ENCODE assay signal across 12 cellular contexts in genomic region chr15:33915571-33916407, GRCh38. TPM values are rescaled to one million over a fixed set of nuclear protein-coding genes. Genes with fewer than 3 reads are reported as not detected.
DNase-seq lines count a peak whose midpoint lies in the region; ATAC-seq, FAIRE-seq and TF ChIP-seq lines count a peak whose summit lies in the region.
"Had no signal": no experiment of that assay in that cellular context is flagged by ENCODE, and none has a peak within 500 bp of the region (broad histone marks: within the 10 kb centered on the region; RNA-seq: fewer than 3 reads in every experiment).

No MANE protein-coding gene starts in this region.

- 0 out of 3 replicates have a peak overlapping the region, but pooled peaks have one; percentile 4 for H3K4me2 ChIP-seq in A549

- peaks cover 12% of the 10 kb centered on the region; the same call in 2 of the 3 replicates for H3K4me1 ChIP-seq in A549

- TF ChIP-seq POLR2A in A549 (IDR thresholded peaks at IDR 0.05; ENCODE audit: low read length), result no peak

- TF ChIP-seq CTCF in A549 (IDR thresholded peaks at IDR 0.05) (no peak), RWPE1 (conservative IDR thresholded peaks at IDR 0.05; ENCODE audit: low read depth) (no peak)

- H3K4me3 Mint-ChIP-seq in natural killer cell treated with Interleukin-12 subunit alpha and Interleukin-12 subunit beta and Interleukin-15 and Interleukin-18, amount 100 ng/mL, for 72 hours, result no peak overlapping the region
- H3K4me3 Mint-ChIP-seq: activated T-helper 17 cell treated with anti-CD3 and anti-CD28 coated beads, Interleukin-2, amount 50 U/mL, for 72 hours; memory B cell had no signal

- DNase-seq in A549 (ENCODE audit: low read depth in 1 of 2, low spot score in 1 of 2) (no peak), HEK293T (ENCODE audit: extremely low spot score) (peak; percentile 6), NCI-H82 (lab: John Stamatoyannopoulos, UW) (peak; percentile 68), iPS-NIHi11 (ENCODE audit: low spot score) (peak; percentile 22), RWPE1 (ENCODE audit: low spot score) (no peak), OCI-M2 (lab: John Stamatoyannopoulos, UW; ENCODE audit: unreplicated experiment) (no peak)
- DNase-seq in natural killer cell treated with Interleukin-12 subunit alpha and Interleukin-12 subunit beta and Interleukin-15 and Interleukin-18, amount 100 ng/mL, for 72 hours (ENCODE audit: low spot score), result no peak
- DNase-seq: central memory CD4-positive, alpha-beta T cell; foreskin fibroblast had no signal

- no peak for TF ChIP-seq RAD21 in A549 (conservative IDR thresholded peaks at IDR 0.05 in 1 of 2, IDR thresholded peaks at IDR 0.05 in 1 of 2)

- WGBS in A549 (ENCODE audit: missing lambda C conversion rate), result 84% methylated on average over 11 of the region's 11 CpGs

- no peaks in the 10 kb centered on the region for H3K9me3 Mint-ChIP-seq in natural killer cell treated with Interleukin-12 subunit alpha and Interleukin-12 subunit beta and Interleukin-15 and Interleukin-18, amount 100 ng/mL, for 72 hours
- H3K9me3 Mint-ChIP-seq: activated T-helper 17 cell treated with anti-CD3 and anti-CD28 coated beads, Interleukin-2, amount 50 U/mL, for 72 hours; memory B cell had no signal

- H3K27me3 Mint-ChIP-seq in natural killer cell treated with Interleukin-12 subunit alpha and Interleukin-12 subunit beta and Interleukin-15 and Interleukin-18, amount 100 ng/mL, for 72 hours, result no peaks in the 10 kb centered on the region
- H3K27me3 Mint-ChIP-seq: activated T-helper 17 cell treated with anti-CD3 and anti-CD28 coated beads, Interleukin-2, amount 50 U/mL, for 72 hours; memory B cell had no signal

- no peaks in the 10 kb centered on the region for H3K9me3 ChIP-seq in A549

- TF ChIP-seq EP300 in A549 (IDR thresholded peaks at IDR 0.05), result no peak

- H3K36me3 Mint-ChIP-seq in natural killer cell treated with Interleukin-12 subunit alpha and Interleukin-12 subunit beta and Interleukin-15 and Interleukin-18, amount 100 ng/mL, for 72 hours, result no peaks in the 10 kb centered on the region

- peaks cover 11 to 12% of the 10 kb centered on the region in 2 donors for H3K4me1 Mint-ChIP-seq in natural killer cell treated with Interleukin-12 subunit alpha and Interleukin-12 subunit beta and Interleukin-15 and Interleukin-18, amount 100 ng/mL, for 72 hours (ENCODE audit: low read depth in 2 of 2)

- no peak overlapping the region for H3K4me3 ChIP-seq in A549

- no peak overlapping the region for H3K27ac Mint-ChIP-seq in natural killer cell treated with Interleukin-12 subunit alpha and Interleukin-12 subunit beta and Interleukin-15 and Interleukin-18, amount 100 ng/mL, for 72 hours
- H3K27ac Mint-ChIP-seq: activated T-helper 17 cell treated with anti-CD3 and anti-CD28 coated beads, Interleukin-2, amount 50 U/mL, for 72 hours; memory B cell had no signal

- H3K27ac ChIP-seq in A549, result no peak overlapping the region
- H3K27ac ChIP-seq in RWPE1, result no peak overlapping the region

- no peak; a peak in 1 of 6 replicates for ATAC-seq in A549
- no peak for ATAC-seq in natural killer cell treated with Interleukin-12 subunit alpha and Interleukin-12 subunit beta and Interleukin-15 and Interleukin-18, amount 100 ng/mL, for 72 hours
- no peak for ATAC-seq in HG03571 (IDR thresholded peaks at IDR 0.05; ENCODE audit: unreplicated experiment)
- ATAC-seq: activated T-helper 17 cell treated with anti-CD3 and anti-CD28 coated beads, Interleukin-2, amount 50 U/mL, for 72 hours had no signal

- POLR2A ChIA-PET in A549 (lab: Yijun Ruan, JAX) (no interaction called here), HEK293T (lab: Yijun Ruan, JAX) (no interaction called here), RWPE1 (lab: Yijun Ruan, JAX; ENCODE audit: low non-redundant PET) (no interaction called here)

- FAIRE-seq in A549 (lab: Jason Lieb, UNC), result no peak

- CTCF ChIA-PET in A549 (lab: Yijun Ruan, JAX) (interaction anchor here (0.8 to 1.0 kb wide), 2 partner anchors 10 to 17 kb away, joined by 3 to 4 read pairs; no protein-coding TSS in a partner anchor), HEK293T (lab: Yijun Ruan, JAX) (interaction anchor here (1.0 kb wide), 1 partner anchor 24 kb away, joined by 3 read pairs; no protein-coding TSS in a partner anchor), RWPE1 (lab: Yijun Ruan, JAX) (interaction anchor here (0.6 kb wide), 1 partner anchor 34 kb away, joined by 3 read pairs; no protein-coding TSS in a partner anchor)

TF ChIP-seq in A549, 52 proteins besides CTCF, POLR2A, EP300 and RAD21:
- TF ChIP-seq, protein P1, sequence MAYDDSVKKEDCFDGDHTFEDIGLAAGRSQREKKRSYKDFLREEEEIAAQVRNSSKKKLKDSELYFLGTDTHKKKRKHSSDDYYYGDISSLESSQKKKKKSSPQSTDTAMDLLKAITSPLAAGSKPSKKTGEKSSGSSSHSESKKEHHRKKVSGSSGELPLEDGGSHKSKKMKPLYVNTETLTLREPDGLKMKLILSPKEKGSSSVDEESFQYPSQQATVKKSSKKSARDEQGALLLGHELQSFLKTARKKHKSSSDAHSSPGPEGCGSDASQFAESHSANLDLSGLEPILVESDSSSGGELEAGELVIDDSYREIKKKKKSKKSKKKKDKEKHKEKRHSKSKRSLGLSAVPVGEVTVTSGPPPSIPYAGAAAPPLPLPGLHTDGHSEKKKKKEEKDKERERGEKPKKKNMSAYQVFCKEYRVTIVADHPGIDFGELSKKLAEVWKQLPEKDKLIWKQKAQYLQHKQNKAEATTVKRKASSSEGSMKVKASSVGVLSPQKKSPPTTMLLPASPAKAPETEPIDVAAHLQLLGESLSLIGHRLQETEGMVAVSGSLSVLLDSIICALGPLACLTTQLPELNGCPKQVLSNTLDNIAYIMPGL (CRISPR knock-in tag; IDR thresholded peaks at IDR 0.05; ENCODE audit: borderline replicate concordance), result no peak

TF ChIP-seq in HEK293T, 16 proteins besides CTCF, POLR2A, EP300 and RAD21:
- TF ChIP-seq FOXA1 (IDR thresholded peaks at IDR 0.05), result no peak
- TF ChIP-seq BHLHE40 (IDR thresholded peaks at IDR 0.05; ENCODE audit: borderline replicate concordance), result no peak
- TF ChIP-seq, protein P2, sequence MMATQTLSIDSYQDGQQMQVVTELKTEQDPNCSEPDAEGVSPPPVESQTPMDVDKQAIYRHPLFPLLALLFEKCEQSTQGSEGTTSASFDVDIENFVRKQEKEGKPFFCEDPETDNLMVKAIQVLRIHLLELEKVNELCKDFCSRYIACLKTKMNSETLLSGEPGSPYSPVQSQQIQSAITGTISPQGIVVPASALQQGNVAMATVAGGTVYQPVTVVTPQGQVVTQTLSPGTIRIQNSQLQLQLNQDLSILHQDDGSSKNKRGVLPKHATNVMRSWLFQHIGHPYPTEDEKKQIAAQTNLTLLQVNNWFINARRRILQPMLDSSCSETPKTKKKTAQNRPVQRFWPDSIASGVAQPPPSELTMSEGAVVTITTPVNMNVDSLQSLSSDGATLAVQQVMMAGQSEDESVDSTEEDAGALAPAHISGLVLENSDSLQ (IDR thresholded peaks at IDR 0.05), result no peak
- TF ChIP-seq HDGF (IDR thresholded peaks at IDR 0.05; ENCODE audit: borderline replicate concordance), result no peak
- no peak for TF ChIP-seq SUZ12 (IDR thresholded peaks at IDR 0.05)
- no peak for TF ChIP-seq FOXK2 (IDR thresholded peaks at IDR 0.05)
- no peak for TF ChIP-seq FOXM1 (IDR thresholded peaks at IDR 0.05; ENCODE audit: borderline replicate concordance)
- no peak for TF ChIP-seq SP1 (IDR thresholded peaks at IDR 0.05)
- TF ChIP-seq NFRKB (IDR thresholded peaks at IDR 0.05), result no peak
- no peak for TF ChIP-seq ZNF384 (IDR thresholded peaks at IDR 0.05)
- TF ChIP-seq CTBP1 (IDR thresholded peaks at IDR 0.05; ENCODE audit: borderline replicate concordance), result no peak
- TF ChIP-seq LEF1 (IDR thresholded peaks at IDR 0.05; ENCODE audit: borderline replicate concordance), result no peak
- no peak for TF ChIP-seq TARDBP (IDR thresholded peaks at IDR 0.05)
TF ChIP-seq in HEK293T: peak in this region for 0.

RNA-seq across cellular contexts. Expression of gene CHRM5, which starts 52.5 kb away (rescaled TPM):
- polyA plus RNA-seq in A549 (2011; rRNA removed) (0.01 TPM in 1 of 2 replicates, not detected in the other), A549 (2017; fragmentation: RNase III; extraction: RNeasy Plus Mini Kit Qiagen cat#74134 plus additional on column Dnase treatment) (not detected in 3 replicates)
- polyA plus RNA-seq in A549 (2012; cell fraction: cytosol; rRNA removed), result 0.01 TPM in 1 of 2 replicates, not detected in the other
- polyA plus RNA-seq in A549 (2012; cell fraction: nucleus; rRNA removed), result 0.02 TPM in 1 of 2 replicates, not detected in the other
- polyA minus RNA-seq in A549 (2011; rRNA and poly(A)+ RNA removed), result not detected in 2 replicates
- total RNA-seq in natural killer cell treated with Interleukin-12 subunit alpha and Interleukin-12 subunit beta and Interleukin-15 and Interleukin-18, amount 100 ng/mL, for 72 hours, result not detected
- total RNA-seq: activated T-helper 17 cell treated with anti-CD3 and anti-CD28 coated beads, Interleukin-2, amount 50 U/mL, for 72 hours had no signal

Comparison
In these comparisons a context has a peak if more than half of its experiments do, and no peak if none do; other contexts are left out.
1. DNase-seq: peak in HEK293T (single experiment), NCI-H82 (single experiment) and iPS-NIHi11 (single experiment); none in A549 (0 of 2), natural killer cell treated with Interleukin-12 subunit alpha and Interleukin-12 subunit beta and Interleukin-15 and Interleukin-18, amount 100 ng/mL, for 72 hours (single experiment), RWPE1 (single experiment) and OCI-M2 (single experiment).